8 cellular contexts compared by ENCODE assay signal in the genomic region with DNA sequence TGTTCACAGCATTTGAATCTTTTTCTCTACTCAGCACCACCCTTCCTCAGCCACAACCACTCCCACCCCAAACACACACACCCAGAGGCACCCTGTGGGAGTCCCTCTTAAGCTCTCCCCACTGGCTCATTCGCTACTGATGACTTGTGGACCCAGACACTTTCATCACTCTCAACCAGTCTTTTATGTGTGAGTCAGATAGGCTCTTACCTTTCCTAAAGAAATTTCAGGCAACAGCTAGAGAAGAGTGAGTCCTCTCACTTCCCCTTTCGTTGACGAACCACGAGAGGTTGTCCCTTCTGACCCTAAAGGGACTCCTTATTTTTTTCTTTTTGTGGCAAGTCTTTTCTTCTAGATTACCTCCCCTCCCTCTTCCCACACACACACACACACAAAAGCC. TPM values are rescaled to one million over a fixed set of nuclear protein-coding genes. Genes with fewer than 3 reads are reported as not detected.
A peak's percentile ranks its signal among the peaks of the same experiment; 100 is the strongest.
DNase-seq lines count a peak whose midpoint lies in the region; ATAC-seq and TF ChIP-seq lines count a peak whose summit lies in the region.

No MANE protein-coding gene starts in this region.

- no peak overlapping the region for H3K4me3 ChIP-seq in tibial nerve
- H3K4me3 ChIP-seq in vagina = no peak overlapping the region

- H3K27ac ChIP-seq in tibial nerve = peak overlapping the region; percentile 31 to 70 (median 55)
- H3K27ac ChIP-seq in vagina = no peak overlapping the region

- TF ChIP-seq CTCF in tibial nerve (IDR thresholded peaks at IDR 0.05) (no peak), vagina (IDR thresholded peaks at IDR 0.05) (no peak)

- H3K27me3 ChIP-seq in tibial nerve (no peaks in the 10 kb centered on the region), vagina (no peaks in the 10 kb centered on the region)

- no peak for TF ChIP-seq POLR2A in tibial nerve (IDR thresholded peaks at IDR 0.05)
- TF ChIP-seq POLR2A in vagina (IDR thresholded peaks at IDR 0.05) = no peak

- ATAC-seq in GM19468 (IDR thresholded peaks at IDR 0.05; ENCODE audit: extremely low read depth, unreplicated experiment) (peak; percentile 92), HG03558 (IDR thresholded peaks at IDR 0.05; ENCODE audit: extremely low read depth, unreplicated experiment) (peak; percentile 97)

- WGBS in tibial nerve, 2 donors = 44 to 57% methylated on average over 4 of the region's 4 CpGs

- intact Hi-C loops in vagina (cut with DNase I) = no loop called here

- H3K36me3 ChIP-seq in tibial nerve (no peaks in the 10 kb centered on the region), vagina (no peaks in the 10 kb centered on the region)

- H3K9me3 ChIP-seq in tibial nerve (no peaks in the 10 kb centered on the region), vagina (no peaks in the 10 kb centered on the region)

- peaks cover 0 to 75% (median 21%) of the 10 kb centered on the region in 4 donors for H3K4me1 ChIP-seq in tibial nerve
- peaks cover 3% of the 10 kb centered on the region for H3K4me1 ChIP-seq in vagina

- TF ChIP-seq EP300 in tibial nerve (IDR thresholded peaks at IDR 0.05) = no peak

- DNase-seq in CD1c-positive myeloid dendritic cell (ENCODE audit: extremely low spot score) (peak; percentile 80), medulla oblongata (ENCODE audit: extremely low spot score) (peak; percentile 26), tibial nerve (ENCODE audit: low spot score in 2 of 2) (no peak), vagina (ENCODE audit: extremely low spot score in 2 of 2) (no peak), foreskin melanocyte (no peak)
- DNase-seq in activated CD8-positive, alpha-beta memory T cell treated with anti-CD3 and anti-CD28 coated beads, Interleukin-2, amount 50 U/mL, for 4 hours = peak; percentile 59

RNA-seq across cellular contexts. Expression of gene ARHGAP31, which starts 58.1 kb away (rescaled TPM):
- total RNA-seq in tibial nerve (10 to 100 TPM; 40.5 to 46.5 (median 44.4) TPM), vagina (13.0 TPM)

Comparison
In these comparisons a context has a peak if more than half of its experiments do, and no peak if none do; other contexts are left out.
1. DNase-seq: peak in CD1c-positive myeloid dendritic cell (single experiment), activated CD8-positive, alpha-beta memory T cell treated with anti-CD3 and anti-CD28 coated beads, Interleukin-2, amount 50 U/mL, for 4 hours (single experiment) and medulla oblongata (single experiment); none in tibial nerve (0 of 2), vagina (0 of 2) and foreskin melanocyte (single experiment).